ENCODE assay signal across 11 cellular contexts in genomic region chr4:163710158-163710557, GRCh38.
"Had no signal": no experiment of that assay in that cellular context is flagged by ENCODE, and none has a peak within 500 bp of the region (broad histone marks: within the 10 kb centered on the region; RNA-seq: fewer than 3 reads in every experiment).

No MANE protein-coding gene starts in this region.

- H3K4me3 ChIP-seq: GM23248, GM23338, HAP-1 had no signal

- H3K4me3 Mint-ChIP-seq: GM23338, H9, HFFc6 had no signal

- H3K9me3 Mint-ChIP-seq: GM23338, H9, HFFc6 had no signal

- H3K9ac ChIP-seq: GM23248 had no signal

- H3K4me1 ChIP-seq: HAP-1 had no signal

- H3K4me2 ChIP-seq: GM23338 had no signal

- H2AFZ ChIP-seq: GM23248, GM23338 had no signal

- ATAC-seq: GM23338, HCT116 had no signal

- H3K27ac Mint-ChIP-seq: GM23338, H9, HFFc6 had no signal

- H3K27ac ChIP-seq: GM23248 had no signal

- FAIRE-seq: H1, H54 had no signal

- DNase-seq: GM23248, GOT3, H7, H9, HCEC 1CT, HFFc6 had no signal

- H3K9me3 ChIP-seq: HAP-1 had no signal

- H3K36me3 ChIP-seq: HAP-1 had no signal
